8 cellular contexts compared by ENCODE assay signal in the genomic region with DNA sequence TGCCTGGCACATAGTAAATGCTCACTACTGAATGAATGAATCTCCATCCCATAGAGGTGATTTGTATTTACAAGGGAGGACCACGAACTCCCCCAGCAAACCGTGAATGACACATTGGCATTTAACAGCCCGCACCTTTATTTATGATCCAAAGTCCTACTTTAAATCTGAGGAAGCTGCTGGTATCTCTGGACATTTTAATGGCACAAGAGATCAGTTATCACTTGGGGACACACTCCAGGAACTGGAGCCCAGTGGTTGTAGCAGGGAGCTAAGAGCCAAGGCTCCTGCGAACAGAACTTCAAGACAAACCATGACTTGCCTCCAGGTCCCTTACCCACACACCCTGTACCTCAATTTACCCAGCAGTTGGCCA. TPM values are rescaled to one million over a fixed set of nuclear protein-coding genes. Genes with fewer than 3 reads are reported as not detected.
A peak's percentile ranks its signal among the peaks of the same experiment; 100 is the strongest.
DNase-seq lines count a peak whose midpoint lies in the region; ATAC-seq and TF ChIP-seq lines count a peak whose summit lies in the region.

No MANE protein-coding gene starts in this region.

- no peaks in the 10 kb centered on the region for H3K9me2 ChIP-seq in PC-9 (ENCODE audit: insufficient read depth)

- H3K4me1 ChIP-seq in CD8-positive, alpha-beta memory T cell (ENCODE audit: insufficient read depth, low read length): peaks cover 26% of the 10 kb centered on the region
- H3K4me1 ChIP-seq in PC-9 (replicated peaks; ENCODE audit: insufficient read depth) (peaks cover 12% of the 10 kb centered on the region), ovary (ENCODE audit: insufficient read depth) (peaks cover 7% of the 10 kb centered on the region), spleen (peaks cover 15 to 39% (median 22%) of the 10 kb centered on the region in 6 donors)

- H3K36me3 ChIP-seq in CD8-positive, alpha-beta memory T cell (ENCODE audit: insufficient read depth, low read length): no peaks in the 10 kb centered on the region
- no peaks in the 10 kb centered on the region for H3K36me3 ChIP-seq in PC-9 (ENCODE audit: low read depth)
- H3K36me3 ChIP-seq in ovary: no peaks in the 10 kb centered on the region
- no peaks in the 10 kb centered on the region for H3K36me3 ChIP-seq in spleen

- 71 to 76% (median 71%) methylated on average over 4 of the region's 4 CpGs for WGBS in ovary, 3 donors
- 68 to 89% (median 81%) methylated on average over 4 of the region's 4 CpGs for WGBS in spleen, 5 donors

- no peaks in the 10 kb centered on the region for H4K20me1 ChIP-seq in PC-9 (ENCODE audit: insufficient read depth)

- H3K4me2 ChIP-seq in PC-9: peak overlapping the region; percentile 78

- peak overlapping the region; percentile 5 for H3K27ac ChIP-seq in CD8-positive, alpha-beta memory T cell (ENCODE audit: low read depth, low read length)
- no peak overlapping the region for H3K27ac ChIP-seq in PC-9
- H3K27ac ChIP-seq in ovary: peak overlapping the region in 1 of 2 donors; percentile 79
- H3K27ac ChIP-seq in spleen: peak overlapping the region in 2 of 8 donors; percentile 81 to 87

- H3K27ac Mint-ChIP-seq in CD8-positive, alpha-beta memory T cell: peak overlapping the region; percentile 56 to 95 (median 92)
- H3K27ac Mint-ChIP-seq in endothelial cell (ENCODE audit: unreplicated experiment): no peak overlapping the region

- CTCF ChIA-PET in CD8-positive, alpha-beta memory T cell (lab: Charles Lee): interaction anchor here (1.2 kb wide), 1 partner anchor 34 kb away, joined by 3 read pairs; no protein-coding TSS in a partner anchor
- CTCF ChIA-PET in PC-9 (lab: Charles Lee): interaction anchor here (0.6 kb wide), 1 partner anchor 284 kb away, joined by 3 read pairs; no protein-coding TSS in a partner anchor

- intact Hi-C loops in PC-9 (cut with micrococcal nuclease; ENCODE audit: unreplicated experiment) (loop anchor here (1.0 kb wide), 1 partner anchor 16 kb away; no protein-coding TSS in a partner anchor), ovary (cut with DNase I) (no loop called here), spleen (cut with DNase I; ENCODE audit: low total_unique reads) (no loop called here)

- peaks cover 0 to 5% of the 10 kb centered on the region in 2 donors for H3K27me3 Mint-ChIP-seq in CD8-positive, alpha-beta memory T cell
- H3K27me3 Mint-ChIP-seq in endothelial cell (ENCODE audit: unreplicated experiment): peaks cover 5% of the 10 kb centered on the region

- TF ChIP-seq POLR2A in ovary (IDR thresholded peaks at IDR 0.05): no peak
- TF ChIP-seq POLR2A in spleen (IDR thresholded peaks at IDR 0.05): no peak

- ATAC-seq in HG03457 (IDR thresholded peaks at IDR 0.05; ENCODE audit: unreplicated experiment) (no peak), omental fat pad (ENCODE audit: low FRiP score) (no peak), GM18517 (IDR thresholded peaks at IDR 0.05; ENCODE audit: unreplicated experiment) (no peak)

- POLR2A ChIA-PET in CD8-positive, alpha-beta memory T cell (lab: Charles Lee): interaction anchor here (0.6 kb wide), 1 partner anchor 1376 kb away, joined by 3 read pairs; no protein-coding TSS in a partner anchor
- POLR2A ChIA-PET in PC-9 (lab: Charles Lee; ENCODE audit: unreplicated experiment): interaction anchor here (0.5 kb wide), 1 partner anchor 10 kb away, joined by 3 read pairs; no protein-coding TSS in a partner anchor

- H3K36me3 Mint-ChIP-seq in CD8-positive, alpha-beta memory T cell: peaks cover 0 to 10% (median 0%) of the 10 kb centered on the region in 3 donors
- H3K36me3 Mint-ChIP-seq in endothelial cell (ENCODE audit: low read depth, unreplicated experiment): peaks cover 16% of the 10 kb centered on the region

- TF ChIP-seq CTCF in PC-9 (conservative IDR thresholded peaks at IDR 0.05): no peak
- no peak for TF ChIP-seq CTCF in endothelial cell (IDR thresholded peaks at IDR 0.05; ENCODE audit: unreplicated experiment)
- no peak for TF ChIP-seq CTCF in ovary (IDR thresholded peaks at IDR 0.05)
- TF ChIP-seq CTCF in spleen (IDR thresholded peaks at IDR 0.05 in 8 of 11, conservative IDR thresholded peaks at IDR 0.05 in 3 of 11): no peak
- TF ChIP-seq CTCF in omental fat pad (IDR thresholded peaks at IDR 0.05): no peak

- H3K4me3 Mint-ChIP-seq in CD8-positive, alpha-beta memory T cell: peak overlapping the region; percentile 88 to 99 (median 97)
- peak overlapping the region; percentile 98 for H3K4me3 Mint-ChIP-seq in endothelial cell (ENCODE audit: unreplicated experiment)

- peak overlapping the region; percentile 36 for H3K4me3 ChIP-seq in CD8-positive, alpha-beta memory T cell (ENCODE audit: low read length)
- peak overlapping the region; percentile 63; the same call in 1 of the 2 replicates for H3K4me3 ChIP-seq in PC-9
- H3K4me3 ChIP-seq in ovary: peak overlapping the region; percentile 93
- H3K4me3 ChIP-seq in spleen: peak overlapping the region in 3 of 8 donors; percentile 62 to 89 (median 80)

- peaks cover 38 to 51% (median 50%) of the 10 kb centered on the region in 3 donors for H3K4me1 Mint-ChIP-seq in CD8-positive, alpha-beta memory T cell
- peaks cover 37% of the 10 kb centered on the region for H3K4me1 Mint-ChIP-seq in endothelial cell (ENCODE audit: unreplicated experiment)

- peaks cover 18% of the 10 kb centered on the region for H3K79me2 ChIP-seq in PC-9 (ENCODE audit: low read depth)

- TF ChIP-seq EP300 in ovary (IDR thresholded peaks at IDR 0.05): no peak

- no peaks in the 10 kb centered on the region for H3K9me3 Mint-ChIP-seq in CD8-positive, alpha-beta memory T cell
- H3K9me3 Mint-ChIP-seq in endothelial cell (ENCODE audit: unreplicated experiment): no peaks in the 10 kb centered on the region

- no peaks in the 10 kb centered on the region for H3F3A ChIP-seq in PC-9 (ENCODE audit: insufficient read depth, low read depth)

- H3K27me3 ChIP-seq in CD8-positive, alpha-beta memory T cell (ENCODE audit: insufficient read depth, low read length, poor library complexity, severe bottlenecking): no peaks in the 10 kb centered on the region
- H3K27me3 ChIP-seq in PC-9 (ENCODE audit: insufficient read depth, low read depth) (no peaks in the 10 kb centered on the region), ovary (no peaks in the 10 kb centered on the region), spleen (replicated peaks in 1 of 7) (no peaks in the 10 kb centered on the region)

- H2AFZ ChIP-seq in PC-9: peak overlapping the region; percentile 85

- H3K9me3 ChIP-seq in CD8-positive, alpha-beta memory T cell (ENCODE audit: low read length): no peaks in the 10 kb centered on the region
- H3K9me3 ChIP-seq in PC-9 (ENCODE audit: insufficient read depth, low read depth): no peaks in the 10 kb centered on the region
- no peaks in the 10 kb centered on the region for H3K9me3 ChIP-seq in ovary
- H3K9me3 ChIP-seq in spleen: no peaks in the 10 kb centered on the region

- DNase-seq in CD8-positive, alpha-beta memory T cell: no peak
- DNase-seq in PC-9: no peak
- DNase-seq in endothelial cell (ENCODE audit: low spot score): no peak
- DNase-seq in ovary: no peak
- no peak for DNase-seq in spleen
- DNase-seq in omental fat pad (ENCODE audit: low spot score): no peak

- BruUV-seq in PC-9 (replicated peaks; lab: Mats Ljungman, UMichigan): no TSS peak

RNA-seq across cellular contexts. Expression of a gene that starts 1.2 kb away (rescaled TPM):
- 10 to 100 TPM in 1 of 2 experiments, 1 to 10 TPM in 1; 9.1 to 10.7 TPM for total RNA-seq in CD8-positive, alpha-beta memory T cell
- polyA plus RNA-seq in CD8-positive, alpha-beta memory T cell: 12.9 TPM
- total RNA-seq in PC-9 (2021) (58.9 and 70.5 TPM in 2 replicates), endothelial cell (ENCODE audit: unreplicated experiment) (106 TPM), ovary (10 to 100 TPM; 16.6 to 28.5 (median 25.9) TPM), spleen (10 to 100 TPM in 6 of 7 donors, 1 to 10 TPM in 1; 9.2 to 17.5 (median 13.6) TPM), omental fat pad (10 to 100 TPM; 13.3 to 42.6 (median 15.7) TPM)
- polyA plus RNA-seq in ovary (10 to 100 TPM; 10.4 to 18.5 TPM), spleen (1 to 10 TPM; 7.3 to 8.6 (median 7.8) TPM)

RNA-seq across cellular contexts. Expression of a gene that starts 34.4 kb away (rescaled TPM):
- total RNA-seq in CD8-positive, alpha-beta memory T cell: 10 to 100 TPM; 33.2 to 34.0 TPM
- polyA plus RNA-seq in CD8-positive, alpha-beta memory T cell: 43.7 TPM
- total RNA-seq in PC-9 (2021) (27.4 and 33.5 TPM in 2 replicates), endothelial cell (ENCODE audit: unreplicated experiment) (31.2 TPM), ovary (10 to 100 TPM; 21.2 to 54.3 (median 40.2) TPM), spleen (10 to 100 TPM; 16.4 to 24.3 (median 23.1) TPM), omental fat pad (10 to 100 TPM; 15.1 to 31.8 (median 19.9) TPM)
- polyA plus RNA-seq in ovary (10 to 100 TPM; 24.6 to 61.3 TPM), spleen (10 to 100 TPM in 2 of 3 donors, 1 to 10 TPM in 1; 9.9 to 15.9 (median 15.5) TPM)

RNA-seq across cellular contexts. Expression of a gene that starts 34.4 kb away (rescaled TPM):
- 10 to 100 TPM; 11.3 to 12.1 TPM for total RNA-seq in CD8-positive, alpha-beta memory T cell
- polyA plus RNA-seq in CD8-positive, alpha-beta memory T cell: 6.4 TPM
- total RNA-seq in PC-9 (2021): 10.1 and 13.4 TPM in 2 replicates
- 15.9 TPM for total RNA-seq in endothelial cell (ENCODE audit: unreplicated experiment)
- 1 to 10 TPM; 2.3 to 8.2 (median 5.8) TPM for total RNA-seq in ovary
- polyA plus RNA-seq in ovary: 10 to 100 TPM in 1 of 2 donors, 1 to 10 TPM in 1; 3.8 to 16.0 TPM
- 10 to 100 TPM in 3 of 7 donors, 1 to 10 TPM in 4; 6.0 to 13.0 (median 8.8) TPM for total RNA-seq in spleen
- polyA plus RNA-seq in spleen: 1 to 10 TPM; 2.8 to 6.3 (median 5.2) TPM
- 1 to 10 TPM; 4.7 to 6.5 (median 5.6) TPM for total RNA-seq in omental fat pad
